In the genomic region with DNA sequence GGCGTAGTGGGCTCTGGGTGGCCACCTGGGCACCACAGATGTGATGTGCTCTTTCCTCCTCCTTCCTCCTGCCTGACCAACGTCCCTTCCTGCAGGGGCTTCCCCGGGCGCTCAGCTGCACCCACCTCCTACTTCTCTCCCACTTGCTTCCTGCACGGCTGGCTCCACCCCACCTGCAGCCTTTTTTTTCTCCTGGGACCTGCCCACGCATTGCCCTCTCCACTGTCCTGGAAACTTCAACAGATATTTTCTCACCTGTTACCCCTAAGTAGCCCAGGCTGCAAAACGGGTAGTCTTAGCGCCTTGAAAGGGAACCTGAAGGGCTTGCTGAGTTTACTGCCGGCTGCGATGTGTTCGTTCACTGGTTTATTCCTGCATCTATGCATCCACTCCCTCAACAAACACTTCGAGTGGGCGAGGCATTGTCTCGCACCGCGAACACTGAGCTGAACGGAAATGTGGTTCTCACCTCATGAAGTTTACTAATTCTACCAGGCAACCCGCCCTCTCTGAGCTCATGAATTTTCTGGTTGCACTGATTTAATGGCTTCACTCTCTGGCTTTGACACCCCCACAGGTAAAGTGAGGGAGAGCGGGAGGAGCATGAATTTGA, we compare ENCODE assay signal across 9 cellular contexts. TPM values are rescaled to one million over a fixed set of nuclear protein-coding genes. Genes with fewer than 3 reads are reported as not detected.
DNase-seq lines count a peak whose midpoint lies in the region.
"Had no signal": no experiment of that assay in that cellular context is flagged by ENCODE, and none has a peak within 500 bp of the region (broad histone marks: within the 10 kb centered on the region; RNA-seq: fewer than 3 reads in every experiment).

No MANE protein-coding gene starts in this region.

- H3K27ac ChIP-seq in Karpas-422 (ENCODE audit: low read length): no peak overlapping the region
- H3K27ac ChIP-seq: SJSA1 had no signal

- H3K9me2 ChIP-seq in Karpas-422 (replicated peaks; ENCODE audit: insufficient read depth, low read length): no peaks in the 10 kb centered on the region

- no peak overlapping the region; the same call in 1 of the 2 replicates for H3K4me3 ChIP-seq in Karpas-422 (ENCODE audit: low read length)
- H3K4me3 ChIP-seq: SJSA1 had no signal

- H3K36me3 ChIP-seq in Karpas-422 (ENCODE audit: insufficient read depth, low read length): no peaks in the 10 kb centered on the region
- H3K36me3 ChIP-seq: SJSA1 had no signal

- H3K4me1 ChIP-seq in Karpas-422 (ENCODE audit: low read length): peaks cover 13% of the 10 kb centered on the region

- H3K27me3 ChIP-seq in Karpas-422 (ENCODE audit: low read length): no peaks in the 10 kb centered on the region
- H3K27me3 ChIP-seq: SJSA1 had no signal

- DNase-seq in activated gamma-delta T cell treated with Interleukin-2 at 50 U/mL for 16 hours (peak; percentile 66), activated gamma-delta T cell (lab: John Stamatoyannopoulos, UW) (no peak), Karpas-422 (no peak), SHP77 (lab: John Stamatoyannopoulos, UW) (no peak), NCI-H2171 treated with DMSO at 0.1 percent for 48 hours (lab: John Stamatoyannopoulos, UW) (no peak), head of caudate nucleus (no peak)
- DNase-seq in activated naive CD4-positive, alpha-beta T cell (lab: John Stamatoyannopoulos, UW): peak in 3 of 4 experiments; percentile 12 to 59 (median 41)
- peak; percentile 52 for DNase-seq in stimulated activated CD4-positive, alpha-beta T cell treated with anti-CD3 and anti-CD28 coated beads, Interleukin-4, amount 100 ng/mL, for 24 hours

- no peaks in the 10 kb centered on the region for H4K20me1 ChIP-seq in Karpas-422 (ENCODE audit: insufficient read depth, low read depth, low read length)

- intact Hi-C loops in head of caudate nucleus (cut with DNase I): loop anchor here (5.0 kb wide), 1 partner anchor 188 kb away; no protein-coding TSS in a partner anchor

- H3K9me3 ChIP-seq in Karpas-422 (ENCODE audit: low read length): no peaks in the 10 kb centered on the region
- H3K9me3 ChIP-seq: SJSA1 had no signal

- H3K4me2 ChIP-seq in Karpas-422 (ENCODE audit: low read depth, low read length, poor library complexity, severe bottlenecking): peak overlapping the region; percentile 44

- H3K79me2 ChIP-seq in Karpas-422 (ENCODE audit: low read length): no peaks in the 10 kb centered on the region

- no peak overlapping the region for H2AFZ ChIP-seq in Karpas-422 (ENCODE audit: low read length)

- no peak overlapping the region for H3K9ac ChIP-seq in Karpas-422 (ENCODE audit: low read length)

RNA-seq across cellular contexts. Expression of a gene that starts 23.6 kb away (rescaled TPM):
- 6.6 and 9.5 TPM in 2 replicates for total RNA-seq in Karpas-422 (2014; rRNA removed; shearing (Covaris generic); ENCODE audit: low replicate concordance)

Comparison
In these comparisons a context has a peak if more than half of its experiments do, and no peak if none do; other contexts are left out.
1. DNase-seq: peak in activated gamma-delta T cell treated with Interleukin-2 at 50 U/mL for 16 hours (single experiment), activated naive CD4-positive, alpha-beta T cell (3 of 4) and stimulated activated CD4-positive, alpha-beta T cell treated with anti-CD3 and anti-CD28 coated beads, Interleukin-4, amount 100 ng/mL, for 24 hours (single experiment); none in activated gamma-delta T cell (single experiment), Karpas-422 (single experiment), SHP77 (0 of 2), NCI-H2171 treated with DMSO at 0.1 percent for 48 hours (single experiment) and head of caudate nucleus (0 of 42).